ENCODE assay signal across 17 cellular contexts in the genomic region with DNA sequence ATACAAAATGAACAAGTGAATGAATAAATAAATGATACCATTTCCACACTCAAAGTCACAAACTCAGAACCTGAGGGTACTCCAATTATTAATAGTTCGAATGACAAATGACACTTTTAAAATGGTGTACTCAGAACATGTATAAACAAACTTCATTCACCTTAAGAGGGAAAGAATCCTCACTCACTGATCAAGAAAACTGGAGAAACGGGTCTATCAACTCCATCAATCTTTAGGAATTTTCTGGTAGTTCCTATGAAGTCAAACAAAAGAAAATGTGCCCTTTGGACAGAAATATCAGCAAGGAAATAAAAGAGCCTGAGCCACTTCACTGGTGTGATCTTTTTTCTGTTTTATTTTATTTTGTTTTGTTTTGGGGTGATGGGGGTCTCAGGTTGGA.
"Had no signal": no experiment of that assay in that cellular context is flagged by ENCODE, and none has a peak within 500 bp of the region (broad histone marks: within the 10 kb centered on the region; RNA-seq: fewer than 3 reads in every experiment).

No MANE protein-coding gene starts in this region.

- H3K4me3 ChIP-seq: heart left ventricle, sigmoid colon, vagina had no signal

- H3K4me1 ChIP-seq: vagina had no signal

- H3K27me3 ChIP-seq: sigmoid colon, vagina had no signal

- H3K9me3 ChIP-seq: heart left ventricle, sigmoid colon, vagina had no signal

- FAIRE-seq: frontal cortex had no signal

- H3K27ac ChIP-seq: heart left ventricle, sigmoid colon, vagina had no signal

- H3K9me3 Mint-ChIP-seq: activated T-helper 1 cell treated with anti-CD3 and anti-CD28 coated beads, Interleukin-12 subunit alpha, Interleukin-12 subunit beta, Interleukin-2, Interleukin-4 antibody, amounts not matched to agents 30 ng/mL and 10 ng/mL and 1 ng/mL, durations not matched to agents 14 hours and 24 hours and 36 hours; dendritic cell treated with granulocyte-macrophage colony-stimulating factor and Interleukin-4, amounts not matched to agents 40 ng/mL and 50 ng/mL, for 4 days; neural crest cell; stimulated activated effector memory CD8-positive, alpha-beta T cell treated with anti-CD3 and anti-CD28 coated beads, Interleukin-12 subunit alpha, Interleukin-12 subunit beta, amount 100 ng/mL, for 72 hours had no signal

- H3K4me3 Mint-ChIP-seq: activated T-helper 1 cell treated with anti-CD3 and anti-CD28 coated beads, Interleukin-12 subunit alpha, Interleukin-12 subunit beta, Interleukin-2, Interleukin-4 antibody, amounts not matched to agents 30 ng/mL and 10 ng/mL and 1 ng/mL, durations not matched to agents 14 hours and 24 hours and 36 hours; dendritic cell treated with granulocyte-macrophage colony-stimulating factor and Interleukin-4, amounts not matched to agents 40 ng/mL and 50 ng/mL, for 4 days; neural crest cell; stimulated activated effector memory CD8-positive, alpha-beta T cell treated with anti-CD3 and anti-CD28 coated beads, Interleukin-12 subunit alpha, Interleukin-12 subunit beta, amount 100 ng/mL, for 72 hours had no signal

- DNase-seq: activated CD4-positive, alpha-beta T cell treated with anti-CD3 and anti-CD28 coated beads, Interleukin-2, amount 50 U/mL, for 1 hour; activated CD4-positive, CD25-positive, alpha-beta regulatory T cell; activated CD8-positive, alpha-beta memory T cell treated with anti-CD3 and anti-CD28 coated beads for 24 hours; activated naive CD4-positive, alpha-beta T cell; anterior cingulate cortex; cerebellar nuclear complex; effector memory CD4-positive, alpha-beta T cell; heart left ventricle; sigmoid colon; stimulated activated CD4-positive, alpha-beta T cell treated with anti-CD3 and anti-CD28 coated beads, Interleukin-1b, Interleukin-23, amount 100 ng/mL, for 48 hours; T-helper 2 cell had no signal

- H3K4me1 Mint-ChIP-seq: stimulated activated effector memory CD8-positive, alpha-beta T cell treated with anti-CD3 and anti-CD28 coated beads, Interleukin-12 subunit alpha, Interleukin-12 subunit beta, amount 100 ng/mL, for 72 hours had no signal

- H3K36me3 ChIP-seq: heart left ventricle, sigmoid colon, vagina had no signal

- H3K27ac Mint-ChIP-seq: activated T-helper 1 cell treated with anti-CD3 and anti-CD28 coated beads, Interleukin-12 subunit alpha, Interleukin-12 subunit beta, Interleukin-2, Interleukin-4 antibody, amounts not matched to agents 30 ng/mL and 10 ng/mL and 1 ng/mL, durations not matched to agents 14 hours and 24 hours and 36 hours; dendritic cell treated with granulocyte-macrophage colony-stimulating factor and Interleukin-4, amounts not matched to agents 40 ng/mL and 50 ng/mL, for 4 days; stimulated activated effector memory CD8-positive, alpha-beta T cell treated with anti-CD3 and anti-CD28 coated beads, Interleukin-12 subunit alpha, Interleukin-12 subunit beta, amount 100 ng/mL, for 72 hours had no signal
